In the genomic region with DNA sequence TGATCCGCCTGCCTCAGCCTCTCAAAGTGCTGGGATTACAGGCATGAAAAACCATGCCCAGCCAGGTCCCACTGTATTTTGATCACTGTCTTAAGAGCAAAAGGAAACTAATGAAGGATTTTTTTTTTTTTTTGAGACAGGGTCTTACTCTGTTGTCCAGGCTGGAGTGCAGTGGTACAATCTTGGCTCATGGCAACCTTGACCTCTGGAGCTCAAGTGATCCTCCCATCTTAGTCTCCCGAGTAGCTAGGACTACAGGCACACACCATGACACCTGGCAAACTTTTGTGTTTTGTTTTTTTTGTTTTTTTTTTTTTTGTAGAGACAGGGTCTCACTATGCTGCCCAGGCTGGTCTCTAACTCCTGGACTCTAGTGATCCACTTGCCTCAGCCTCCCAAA, we compare ENCODE assay signal across 2 cellular contexts.
TF ChIP-seq lines count a peak whose summit lies in the region.

No MANE protein-coding gene starts in this region.

TF ChIP-seq in HEK293, 187 proteins besides CTCF, POLR2A, EP300 and RAD21:
- no peak for TF ChIP-seq YY2 (tag by site-specific recombination; IDR thresholded peaks at IDR 0.05)
- peak; percentile 86 for TF ChIP-seq ZNF121 (tag by site-specific recombination; IDR thresholded peaks at IDR 0.05)

TF ChIP-seq in K562, 482 proteins besides CTCF, POLR2A, EP300 and RAD21:
- TF ChIP-seq NR2C2 (CRISPR knock-in tag; IDR thresholded peaks at IDR 0.05) (no peak), NR2C2 (tag; IDR thresholded peaks at IDR 0.05) (peak; percentile 54; the same call in 1 of the 2 replicates), ZNF121 (CRISPR knock-in tag; conservative IDR thresholded peaks at IDR 0.05) (peak; percentile 99), ZSCAN29 (IDR thresholded peaks at IDR 0.05) (0 out of 2 replicates have a peak, but pooled peaks have one; percentile 17), NFRKB (IDR thresholded peaks at IDR 0.05; ENCODE audit: low read depth) (no peak), BCOR (IDR thresholded peaks at IDR 0.05) (peak; percentile 55), KHSRP (IDR thresholded peaks at IDR 0.05) (no peak), ASH1L (IDR thresholded peaks at IDR 0.05; ENCODE audit: borderline replicate concordance, low read depth, partially characterized antibody) (peak; percentile 13), SMARCA5 (IDR thresholded peaks at IDR 0.05) (peak; percentile 68), CAMTA2 (CRISPR knock-in tag; conservative IDR thresholded peaks at IDR 0.05) (no peak)
- TF ChIP-seq, protein P1, sequence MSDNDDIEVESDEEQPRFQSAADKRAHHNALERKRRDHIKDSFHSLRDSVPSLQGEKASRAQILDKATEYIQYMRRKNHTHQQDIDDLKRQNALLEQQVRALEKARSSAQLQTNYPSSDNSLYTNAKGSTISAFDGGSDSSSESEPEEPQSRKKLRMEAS (CRISPR knock-in tag; IDR thresholded peaks at IDR 0.05) = peak; percentile 26; the same call in 1 of the 2 replicates
- TF ChIP-seq, protein P2, sequence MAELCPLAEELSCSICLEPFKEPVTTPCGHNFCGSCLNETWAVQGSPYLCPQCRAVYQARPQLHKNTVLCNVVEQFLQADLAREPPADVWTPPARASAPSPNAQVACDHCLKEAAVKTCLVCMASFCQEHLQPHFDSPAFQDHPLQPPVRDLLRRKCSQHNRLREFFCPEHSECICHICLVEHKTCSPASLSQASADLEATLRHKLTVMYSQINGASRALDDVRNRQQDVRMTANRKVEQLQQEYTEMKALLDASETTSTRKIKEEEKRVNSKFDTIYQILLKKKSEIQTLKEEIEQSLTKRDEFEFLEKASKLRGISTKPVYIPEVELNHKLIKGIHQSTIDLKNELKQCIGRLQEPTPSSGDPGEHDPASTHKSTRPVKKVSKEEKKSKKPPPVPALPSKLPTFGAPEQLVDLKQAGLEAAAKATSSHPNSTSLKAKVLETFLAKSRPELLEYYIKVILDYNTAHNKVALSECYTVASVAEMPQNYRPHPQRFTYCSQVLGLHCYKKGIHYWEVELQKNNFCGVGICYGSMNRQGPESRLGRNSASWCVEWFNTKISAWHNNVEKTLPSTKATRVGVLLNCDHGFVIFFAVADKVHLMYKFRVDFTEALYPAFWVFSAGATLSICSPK (IDR thresholded peaks at IDR 0.05; ENCODE audit: borderline replicate concordance) = 0 out of 2 replicates have a peak, but pooled peaks have one; percentile 17
- TF ChIP-seq, protein P3, sequence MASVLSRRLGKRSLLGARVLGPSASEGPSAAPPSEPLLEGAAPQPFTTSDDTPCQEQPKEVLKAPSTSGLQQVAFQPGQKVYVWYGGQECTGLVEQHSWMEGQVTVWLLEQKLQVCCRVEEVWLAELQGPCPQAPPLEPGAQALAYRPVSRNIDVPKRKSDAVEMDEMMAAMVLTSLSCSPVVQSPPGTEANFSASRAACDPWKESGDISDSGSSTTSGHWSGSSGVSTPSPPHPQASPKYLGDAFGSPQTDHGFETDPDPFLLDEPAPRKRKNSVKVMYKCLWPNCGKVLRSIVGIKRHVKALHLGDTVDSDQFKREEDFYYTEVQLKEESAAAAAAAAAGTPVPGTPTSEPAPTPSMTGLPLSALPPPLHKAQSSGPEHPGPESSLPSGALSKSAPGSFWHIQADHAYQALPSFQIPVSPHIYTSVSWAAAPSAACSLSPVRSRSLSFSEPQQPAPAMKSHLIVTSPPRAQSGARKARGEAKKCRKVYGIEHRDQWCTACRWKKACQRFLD (CRISPR knock-in tag; IDR thresholded peaks at IDR 0.05) = 0 out of 2 replicates have a peak, but pooled peaks have one; percentile 38
